Comparison of ENCODE assay signal across 11 cellular contexts in genomic region chr5:173742432-173742816, GRCh38.
DNase-seq lines count a peak whose midpoint lies in the region; ATAC-seq and TF ChIP-seq lines count a peak whose summit lies in the region.
"Had no signal": no experiment of that assay in that cellular context is flagged by ENCODE, and none has a peak within 500 bp of the region (broad histone marks: within the 10 kb centered on the region; RNA-seq: fewer than 3 reads in every experiment).

No MANE protein-coding gene starts in this region.

- no peak overlapping the region for H4K5ac ChIP-seq in H9 (ENCODE audit: insufficient read length, low read depth, low read length)

- H4K8ac ChIP-seq in H9 (replicated peaks; ENCODE audit: insufficient read length, low read depth, low read length): no peak overlapping the region

- peak; percentile 46 for DNase-seq in activated CD4-positive, alpha-beta T cell treated with anti-CD3 and anti-CD28 coated beads for 36 hours
- DNase-seq in activated CD4-positive, alpha-beta T cell treated with anti-CD3 and anti-CD28 coated beads, Interleukin-2, amount 50 U/mL, for 1 hour: no peak
- no peak for DNase-seq in naive thymus-derived CD4-positive, alpha-beta T cell
- no peak for DNase-seq in spleen
- DNase-seq in H9: no peak
- DNase-seq in A172 (ENCODE audit: low spot score): no peak
- DNase-seq: lower lobe of right lung, NCI-H774 had no signal

- H3K18ac ChIP-seq in H9 (ENCODE audit: insufficient read length, low read depth, low read length): no peak overlapping the region

- peak; percentile 98 for ATAC-seq in activated CD4-positive, alpha-beta T cell treated with anti-CD3 and anti-CD28 coated beads for 36 hours
- ATAC-seq in GM21515 (IDR thresholded peaks at IDR 0.05; ENCODE audit: unreplicated experiment) (peak; percentile 68), HG03196 (IDR thresholded peaks at IDR 0.05; ENCODE audit: unreplicated experiment) (peak; percentile 68)
- peak; percentile 68 for ATAC-seq in naive thymus-derived CD4-positive, alpha-beta T cell

- H3K27ac Mint-ChIP-seq in activated CD4-positive, alpha-beta T cell treated with anti-CD3 and anti-CD28 coated beads for 36 hours: no peak overlapping the region
- H3K27ac Mint-ChIP-seq in naive thymus-derived CD4-positive, alpha-beta T cell: no peak overlapping the region
- H3K27ac Mint-ChIP-seq in H9: no peak overlapping the region
- H3K27ac Mint-ChIP-seq: stimulated activated naive CD8-positive, alpha-beta T cell treated with anti-CD3 and anti-CD28 coated beads, Interleukin-15, Interleukin-2, amounts not matched to agents 100 ng/mL and 50 ng/mL, for 24 hours had no signal

- H2AK5ac ChIP-seq in H9 (ENCODE audit: insufficient read length, low read length): no peak overlapping the region

- no peak for TF ChIP-seq POLR2A in spleen (IDR thresholded peaks at IDR 0.05)

- no peak overlapping the region for H3K4me3 ChIP-seq in naive thymus-derived CD4-positive, alpha-beta T cell (ENCODE audit: low read length)
- no peak overlapping the region for H3K4me3 ChIP-seq in spleen
- H3K4me3 ChIP-seq: lower lobe of right lung had no signal

- no peak overlapping the region for H2AFZ ChIP-seq in H9 (ENCODE audit: low read length)

- H3K79me1 ChIP-seq in H9 (ENCODE audit: insufficient read depth, low read depth, low read length, poor library complexity, severe bottlenecking): no peaks in the 10 kb centered on the region

- H2BK5ac ChIP-seq in H9 (ENCODE audit: insufficient read length, low read length): no peak overlapping the region

- CTCF ChIA-PET in activated CD4-positive, alpha-beta T cell treated with anti-CD3 and anti-CD28 coated beads for 36 hours (lab: Charles Lee): interaction anchor here (0.6 kb wide), 1 partner anchor 70 kb away, joined by 3 read pairs; no protein-coding TSS in a partner anchor
- CTCF ChIA-PET in naive thymus-derived CD4-positive, alpha-beta T cell (lab: Charles Lee): interaction anchor here (0.6 kb wide), 1 partner anchor 169 kb away, joined by 3 read pairs; no protein-coding TSS in a partner anchor

- H3K36me3 ChIP-seq in naive thymus-derived CD4-positive, alpha-beta T cell (ENCODE audit: control insufficient read depth in 2 of 3, insufficient read depth in 3 of 3, low read length in 3 of 3): no peaks in the 10 kb centered on the region
- H3K36me3 ChIP-seq in spleen: no peaks in the 10 kb centered on the region
- H3K36me3 ChIP-seq: lower lobe of right lung had no signal

- TF ChIP-seq CTCF in spleen (IDR thresholded peaks at IDR 0.05 in 8 of 11, conservative IDR thresholded peaks at IDR 0.05 in 3 of 11): no peak
- TF ChIP-seq CTCF in H9 (conservative IDR thresholded peaks at IDR 0.05): no peak

- no peak overlapping the region for H2BK15ac ChIP-seq in H9 (ENCODE audit: low read depth, low read length)

- no peaks in the 10 kb centered on the region for H3K9me3 Mint-ChIP-seq in activated CD4-positive, alpha-beta T cell treated with anti-CD3 and anti-CD28 coated beads for 36 hours (ENCODE audit: low read depth)
- H3K9me3 Mint-ChIP-seq in naive thymus-derived CD4-positive, alpha-beta T cell: no peaks in the 10 kb centered on the region
- no peaks in the 10 kb centered on the region; a peak in 1 of 5 replicates for H3K9me3 Mint-ChIP-seq in H9
- H3K9me3 Mint-ChIP-seq: stimulated activated naive CD8-positive, alpha-beta T cell treated with anti-CD3 and anti-CD28 coated beads, Interleukin-15, Interleukin-2, amounts not matched to agents 100 ng/mL and 50 ng/mL, for 24 hours had no signal

- H3K9ac ChIP-seq in H9 (ENCODE audit: extremely low read depth, insufficient read length, low read length): no peak overlapping the region

- H3K79me2 ChIP-seq in H9 (ENCODE audit: insufficient read depth, low read length): no peaks in the 10 kb centered on the region

- no peak overlapping the region for H2BK20ac ChIP-seq in H9 (ENCODE audit: low read depth, low read length, poor library complexity, severe bottlenecking)

- no peaks in the 10 kb centered on the region for H4K20me1 ChIP-seq in H9 (ENCODE audit: control insufficient read depth, insufficient read depth, insufficient read length)

- peaks cover 4% of the 10 kb centered on the region for H3K27me3 Mint-ChIP-seq in activated CD4-positive, alpha-beta T cell treated with anti-CD3 and anti-CD28 coated beads for 36 hours
- peaks cover 0 to 13% (median 5%) of the 10 kb centered on the region in 5 donors for H3K27me3 Mint-ChIP-seq in naive thymus-derived CD4-positive, alpha-beta T cell
- no peaks in the 10 kb centered on the region; the same call in 1 of the 2 replicates for H3K27me3 Mint-ChIP-seq in H9 (ENCODE audit: low read depth)
- H3K27me3 Mint-ChIP-seq: stimulated activated naive CD8-positive, alpha-beta T cell treated with anti-CD3 and anti-CD28 coated beads, Interleukin-15, Interleukin-2, amounts not matched to agents 100 ng/mL and 50 ng/mL, for 24 hours had no signal

- no peaks in the 10 kb centered on the region for H3K4me1 ChIP-seq in naive thymus-derived CD4-positive, alpha-beta T cell (ENCODE audit: control insufficient read depth in 2 of 2, insufficient read depth in 2 of 2, low read length in 2 of 2)
- peaks cover 0 to 44% (median 31%) of the 10 kb centered on the region in 6 donors for H3K4me1 ChIP-seq in spleen
- H3K4me1 ChIP-seq in H9 (ENCODE audit: insufficient read depth, low read length): peaks cover 10% of the 10 kb centered on the region; the same call in 1 of the 2 replicates

- no peak overlapping the region for H3K4ac ChIP-seq in H9 (ENCODE audit: low read depth, low read length)

- H2BK12ac ChIP-seq in H9 (ENCODE audit: insufficient read length, low read depth, low read length): no peak overlapping the region

- no peak overlapping the region for H3K23ac ChIP-seq in H9 (ENCODE audit: insufficient read length, low read depth, low read length)

- no peak overlapping the region for H3K4me2 ChIP-seq in H9 (ENCODE audit: insufficient read depth, insufficient read length, low read length)

- H3K4me1 Mint-ChIP-seq in activated CD4-positive, alpha-beta T cell treated with anti-CD3 and anti-CD28 coated beads for 36 hours: peaks cover 10% of the 10 kb centered on the region
- peaks cover 0 to 9% (median 0%) of the 10 kb centered on the region in 7 donors for H3K4me1 Mint-ChIP-seq in naive thymus-derived CD4-positive, alpha-beta T cell
- peaks cover 39 to 44% of the 10 kb centered on the region in 2 experiments for H3K4me1 Mint-ChIP-seq in H9

- H4K91ac ChIP-seq in H9 (ENCODE audit: insufficient read length, low read depth, low read length): no peak overlapping the region

- no peak overlapping the region for H3T11ph ChIP-seq in H9 (ENCODE audit: low read length)

- no peaks in the 10 kb centered on the region for H3K27me3 ChIP-seq in naive thymus-derived CD4-positive, alpha-beta T cell (ENCODE audit: control insufficient read depth in 2 of 2, insufficient read depth in 2 of 2, low read length in 2 of 2)
- no peaks in the 10 kb centered on the region for H3K27me3 ChIP-seq in spleen (replicated peaks in 1 of 7)
- H3K27me3 ChIP-seq in H9 (ENCODE audit: insufficient read depth, low read length): no peaks in the 10 kb centered on the region

- H2BK120ac ChIP-seq in H9 (ENCODE audit: low read depth, low read length, poor library complexity, severe bottlenecking): no peak overlapping the region

- H3K27ac ChIP-seq in naive thymus-derived CD4-positive, alpha-beta T cell (ENCODE audit: low read depth, low read length): no peak overlapping the region
- H3K27ac ChIP-seq in spleen (peak overlapping the region in 4 of 8 donors; percentile 32 to 66 (median 50)), H9 (ENCODE audit: insufficient read length, low read depth, low read length) (no peak overlapping the region)
- H3K27ac ChIP-seq: lower lobe of right lung had no signal

- WGBS in spleen, 5 donors: 55 to 75% (median 57%) methylated on average over 3 of the region's 3 CpGs
- WGBS in H9 (ENCODE audit: extremely low coverage, insufficient read length, low lambda C conversion rate): no CpG with 5 or more reads among the region's 3 CpGs

- intact Hi-C loops in activated CD4-positive, alpha-beta T cell treated with anti-CD3 and anti-CD28 coated beads for 36 hours (cut with DNase I, micrococcal nuclease): no loop called here
- intact Hi-C loops in naive thymus-derived CD4-positive, alpha-beta T cell (cut with micrococcal nuclease): no loop called here
- intact Hi-C loops in spleen (cut with DNase I; ENCODE audit: low total_unique reads): no loop called here

- no peak overlapping the region for H3K4me3 Mint-ChIP-seq in activated CD4-positive, alpha-beta T cell treated with anti-CD3 and anti-CD28 coated beads for 36 hours
- no peak overlapping the region for H3K4me3 Mint-ChIP-seq in naive thymus-derived CD4-positive, alpha-beta T cell
- H3K4me3 Mint-ChIP-seq in H9: no peak overlapping the region
- H3K4me3 Mint-ChIP-seq: stimulated activated naive CD8-positive, alpha-beta T cell treated with anti-CD3 and anti-CD28 coated beads, Interleukin-15, Interleukin-2, amounts not matched to agents 100 ng/mL and 50 ng/mL, for 24 hours had no signal

- H3K14ac ChIP-seq in H9 (ENCODE audit: insufficient read depth, low read length): no peak overlapping the region

- no peaks in the 10 kb centered on the region for H3K23me2 ChIP-seq in H9 (ENCODE audit: insufficient read length, low read depth, low read length, poor library complexity, severe bottlenecking)

- POLR2A ChIA-PET in activated CD4-positive, alpha-beta T cell treated with anti-CD3 and anti-CD28 coated beads for 36 hours (lab: Charles Lee): no interaction called here
- POLR2A ChIA-PET in naive thymus-derived CD4-positive, alpha-beta T cell (lab: Charles Lee): no interaction called here

- no peak overlapping the region for H3K56ac ChIP-seq in H9 (ENCODE audit: insufficient read length, low read depth, low read length)

- H3K36me3 Mint-ChIP-seq in activated CD4-positive, alpha-beta T cell treated with anti-CD3 and anti-CD28 coated beads for 36 hours (ENCODE audit: low read depth): no peaks in the 10 kb centered on the region
- no peaks in the 10 kb centered on the region for H3K36me3 Mint-ChIP-seq in naive thymus-derived CD4-positive, alpha-beta T cell
- peaks cover 3 to 31% (median 4%) of the 10 kb centered on the region in 3 experiments; a peak in 5 of 7 replicates for H3K36me3 Mint-ChIP-seq in H9 (ENCODE audit: insufficient read depth in 1 of 3, low read depth in 3 of 3)

- H3K9me3 ChIP-seq in naive thymus-derived CD4-positive, alpha-beta T cell (ENCODE audit: control insufficient read depth in 2 of 3, low read length in 3 of 3): no peaks in the 10 kb centered on the region
- H3K9me3 ChIP-seq in spleen (no peaks in the 10 kb centered on the region), H9 (ENCODE audit: control insufficient read depth, low read depth, low read length) (no peaks in the 10 kb centered on the region)
- H3K9me3 ChIP-seq: lower lobe of right lung had no signal
